10 cellular contexts compared by ENCODE assay signal in genomic region chr5:134609232-134609851, GRCh38. TPM values are rescaled to one million over a fixed set of nuclear protein-coding genes. Genes with fewer than 3 reads are reported as not detected.
DNase-seq lines count a peak whose midpoint lies in the region; ATAC-seq and TF ChIP-seq lines count a peak whose summit lies in the region.
"Had no signal": no experiment of that assay in that cellular context is flagged by ENCODE, and none has a peak within 500 bp of the region (broad histone marks: within the 10 kb centered on the region; RNA-seq: fewer than 3 reads in every experiment).

No MANE protein-coding gene starts in this region.

- H3K27me3 Mint-ChIP-seq in CD14-positive monocyte (ENCODE audit: low read depth in 3 of 3): no peaks in the 10 kb centered on the region

- peak; percentile 67 for ATAC-seq in GM19395 (IDR thresholded peaks at IDR 0.05; ENCODE audit: unreplicated experiment)
- peak; percentile 36 for ATAC-seq in HG03565 (IDR thresholded peaks at IDR 0.05; ENCODE audit: unreplicated experiment)
- no peak for ATAC-seq in HG03442 (IDR thresholded peaks at IDR 0.05; ENCODE audit: unreplicated experiment)

- no peak overlapping the region for H3K4me3 Mint-ChIP-seq in CD14-positive monocyte

- H3K9me3 Mint-ChIP-seq in CD14-positive monocyte: no peaks in the 10 kb centered on the region

- intact Hi-C loops in CD14-positive monocyte (cut with micrococcal nuclease): no loop called here

- H3K36me3 Mint-ChIP-seq in CD14-positive monocyte: peaks cover 82 to 98% of the 10 kb centered on the region in 2 donors

- DNase-seq in DMS53 (lab: John Stamatoyannopoulos, UW) (peak; percentile 70), epithelial cell of proximal tubule (ENCODE audit: low read depth) (peak; percentile 33), CD14-positive monocyte (ENCODE audit: low spot score) (no peak), AG08396 (ENCODE audit: low spot score) (no peak), NCI-H2171 treated with DMSO at 0.1 percent for 48 hours (lab: John Stamatoyannopoulos, UW) (no peak)
- DNase-seq: heart right ventricle, NCI-H146 had no signal

- H3K4me1 Mint-ChIP-seq in CD14-positive monocyte: no peaks in the 10 kb centered on the region

- H3K27ac Mint-ChIP-seq in CD14-positive monocyte: peak overlapping the region in 1 of 7 donors; percentile 74

- TF ChIP-seq CTCF in epithelial cell of proximal tubule (conservative IDR thresholded peaks at IDR 0.05; ENCODE audit: low read depth, low read length) (no peak), CD14-positive monocyte (IDR thresholded peaks at IDR 0.05) (no peak)

- no peak overlapping the region for H3K4me3 ChIP-seq in epithelial cell of proximal tubule (ENCODE audit: low read depth, low read length)
- H3K4me3 ChIP-seq: heart right ventricle had no signal

RNA-seq across cellular contexts. Expression of gene SAR1B, which starts 23.3 kb away (rescaled TPM):
- 21.4 and 31.8 TPM in 2 replicates for total RNA-seq in epithelial cell of proximal tubule
- polyA plus RNA-seq in CD14-positive monocyte: 10 to 100 TPM; 62.3 to 65.7 TPM

RNA-seq across cellular contexts. Expression of gene SEC24A, which starts 39.2 kb away (rescaled TPM):
- total RNA-seq in epithelial cell of proximal tubule: 12.9 and 13.7 TPM in 2 replicates
- 1 to 10 TPM; 4.9 to 8.5 TPM for polyA plus RNA-seq in CD14-positive monocyte

Comparison
In these comparisons a context has a peak if more than half of its experiments do, and no peak if none do; other contexts are left out.
1. DNase-seq: peak in DMS53 (single experiment) and epithelial cell of proximal tubule (single experiment); none in CD14-positive monocyte (single experiment), AG08396 (single experiment) and NCI-H2171 treated with DMSO at 0.1 percent for 48 hours (single experiment).